In genomic region chr2:86203614-86204013, GRCh38 we compare ENCODE assay signal across 2 cellular contexts.
TF ChIP-seq lines count a peak whose summit lies in the region.

No MANE protein-coding gene starts in this region.

TF ChIP-seq in A549, 52 proteins besides CTCF, POLR2A, EP300 and RAD21:
- TF ChIP-seq ZFP36 (IDR thresholded peaks at IDR 0.05; ENCODE audit: borderline replicate concordance, partially characterized antibody) (peak; percentile 19), ESRRA (IDR thresholded peaks at IDR 0.05; ENCODE audit: borderline replicate concordance, low read length) (no peak)

TF ChIP-seq in K562, 482 proteins besides CTCF, POLR2A, EP300 and RAD21:
- TF ChIP-seq HNRNPH1 (optimal IDR thresholded peaks at IDR 0.05; ENCODE audit: low read depth, low read length) (no peak), ZNF561 (CRISPR knock-in tag; conservative IDR thresholded peaks at IDR 0.05) (no peak), ZBTB34 (CRISPR knock-in tag; IDR thresholded peaks at IDR 0.05) (no peak), THRAP3 (IDR thresholded peaks at IDR 0.05; ENCODE audit: borderline replicate concordance) (0 out of 2 replicates have a peak, but pooled peaks have one; percentile 34), KDM1A (IDR thresholded peaks at IDR 0.05) (peak; percentile 65 to 67; a peak in 1 of 4 replicates), ZFP36 (IDR thresholded peaks at IDR 0.05; ENCODE audit: low read depth, low read length, partially characterized antibody) (peak; percentile 89), U2AF1 (optimal IDR thresholded peaks at IDR 0.05; ENCODE audit: low read depth, low read length) (no peak), JUN (IDR thresholded peaks at IDR 0.05; ENCODE audit: borderline replicate concordance, low read depth, low read length) (no peak), JUN (CRISPR knock-in tag; IDR thresholded peaks at IDR 0.05; ENCODE audit: borderline replicate concordance) (no peak), STAT5A (IDR thresholded peaks at IDR 0.05; ENCODE audit: borderline replicate concordance, low read length) (no peak), BCOR (IDR thresholded peaks at IDR 0.05) (peak; percentile 74; the same call in 1 of the 2 replicates), EP400 (IDR thresholded peaks at IDR 0.05) (no peak), MAFK (IDR thresholded peaks at IDR 0.05; ENCODE audit: low read length) (no peak), ZBTB2 (IDR thresholded peaks at IDR 0.05) (no peak), FOXM1 (IDR thresholded peaks at IDR 0.05; ENCODE audit: low read depth) (no peak), FOXM1 (CRISPR knock-in tag; IDR thresholded peaks at IDR 0.05; ENCODE audit: low read depth) (no peak), RCOR1 (IDR thresholded peaks at IDR 0.05; ENCODE audit: borderline replicate concordance in 1 of 2, low read depth in 2 of 2, low read length in 2 of 2) (peak in 1 of 2 experiments; percentile 36; a peak in 1 of 4 replicates), C11orf30 (IDR thresholded peaks at IDR 0.05; ENCODE audit: low read depth) (no peak), MGA (IDR thresholded peaks at IDR 0.05) (no peak), HSF4 (CRISPR knock-in tag; IDR thresholded peaks at IDR 0.05; ENCODE audit: borderline replicate concordance) (0 out of 2 replicates have a peak, but pooled peaks have one; percentile 27), PYGO2 (tag; IDR thresholded peaks at IDR 0.05) (no peak), FOS (IDR thresholded peaks at IDR 0.05; ENCODE audit: extremely low read depth, insufficient read length) (no peak), KLF16 (IDR thresholded peaks at IDR 0.05) (no peak), PURB (CRISPR knock-in tag; IDR thresholded peaks at IDR 0.05; ENCODE audit: low read depth) (no peak), RBM25 (IDR thresholded peaks at IDR 0.05; ENCODE audit: low read depth, low read length, severe bottlenecking) (peak; percentile 90)
- TF ChIP-seq, protein P1, sequence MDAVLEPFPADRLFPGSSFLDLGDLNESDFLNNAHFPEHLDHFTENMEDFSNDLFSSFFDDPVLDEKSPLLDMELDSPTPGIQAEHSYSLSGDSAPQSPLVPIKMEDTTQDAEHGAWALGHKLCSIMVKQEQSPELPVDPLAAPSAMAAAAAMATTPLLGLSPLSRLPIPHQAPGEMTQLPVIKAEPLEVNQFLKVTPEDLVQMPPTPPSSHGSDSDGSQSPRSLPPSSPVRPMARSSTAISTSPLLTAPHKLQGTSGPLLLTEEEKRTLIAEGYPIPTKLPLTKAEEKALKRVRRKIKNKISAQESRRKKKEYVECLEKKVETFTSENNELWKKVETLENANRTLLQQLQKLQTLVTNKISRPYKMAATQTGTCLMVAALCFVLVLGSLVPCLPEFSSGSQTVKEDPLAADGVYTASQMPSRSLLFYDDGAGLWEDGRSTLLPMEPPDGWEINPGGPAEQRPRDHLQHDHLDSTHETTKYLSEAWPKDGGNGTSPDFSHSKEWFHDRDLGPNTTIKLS (IDR thresholded peaks at IDR 0.05; ENCODE audit: borderline replicate concordance, low read depth) = no peak
- TF ChIP-seq, protein P2, sequence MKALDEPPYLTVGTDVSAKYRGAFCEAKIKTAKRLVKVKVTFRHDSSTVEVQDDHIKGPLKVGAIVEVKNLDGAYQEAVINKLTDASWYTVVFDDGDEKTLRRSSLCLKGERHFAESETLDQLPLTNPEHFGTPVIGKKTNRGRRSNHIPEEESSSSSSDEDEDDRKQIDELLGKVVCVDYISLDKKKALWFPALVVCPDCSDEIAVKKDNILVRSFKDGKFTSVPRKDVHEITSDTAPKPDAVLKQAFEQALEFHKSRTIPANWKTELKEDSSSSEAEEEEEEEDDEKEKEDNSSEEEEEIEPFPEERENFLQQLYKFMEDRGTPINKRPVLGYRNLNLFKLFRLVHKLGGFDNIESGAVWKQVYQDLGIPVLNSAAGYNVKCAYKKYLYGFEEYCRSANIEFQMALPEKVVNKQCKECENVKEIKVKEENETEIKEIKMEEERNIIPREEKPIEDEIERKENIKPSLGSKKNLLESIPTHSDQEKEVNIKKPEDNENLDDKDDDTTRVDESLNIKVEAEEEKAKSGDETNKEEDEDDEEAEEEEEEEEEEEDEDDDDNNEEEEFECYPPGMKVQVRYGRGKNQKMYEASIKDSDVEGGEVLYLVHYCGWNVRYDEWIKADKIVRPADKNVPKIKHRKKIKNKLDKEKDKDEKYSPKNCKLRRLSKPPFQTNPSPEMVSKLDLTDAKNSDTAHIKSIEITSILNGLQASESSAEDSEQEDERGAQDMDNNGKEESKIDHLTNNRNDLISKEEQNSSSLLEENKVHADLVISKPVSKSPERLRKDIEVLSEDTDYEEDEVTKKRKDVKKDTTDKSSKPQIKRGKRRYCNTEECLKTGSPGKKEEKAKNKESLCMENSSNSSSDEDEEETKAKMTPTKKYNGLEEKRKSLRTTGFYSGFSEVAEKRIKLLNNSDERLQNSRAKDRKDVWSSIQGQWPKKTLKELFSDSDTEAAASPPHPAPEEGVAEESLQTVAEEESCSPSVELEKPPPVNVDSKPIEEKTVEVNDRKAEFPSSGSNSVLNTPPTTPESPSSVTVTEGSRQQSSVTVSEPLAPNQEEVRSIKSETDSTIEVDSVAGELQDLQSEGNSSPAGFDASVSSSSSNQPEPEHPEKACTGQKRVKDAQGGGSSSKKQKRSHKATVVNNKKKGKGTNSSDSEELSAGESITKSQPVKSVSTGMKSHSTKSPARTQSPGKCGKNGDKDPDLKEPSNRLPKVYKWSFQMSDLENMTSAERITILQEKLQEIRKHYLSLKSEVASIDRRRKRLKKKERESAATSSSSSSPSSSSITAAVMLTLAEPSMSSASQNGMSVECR (CRISPR knock-in tag; IDR thresholded peaks at IDR 0.05) = no peak
